In the genomic region with DNA sequence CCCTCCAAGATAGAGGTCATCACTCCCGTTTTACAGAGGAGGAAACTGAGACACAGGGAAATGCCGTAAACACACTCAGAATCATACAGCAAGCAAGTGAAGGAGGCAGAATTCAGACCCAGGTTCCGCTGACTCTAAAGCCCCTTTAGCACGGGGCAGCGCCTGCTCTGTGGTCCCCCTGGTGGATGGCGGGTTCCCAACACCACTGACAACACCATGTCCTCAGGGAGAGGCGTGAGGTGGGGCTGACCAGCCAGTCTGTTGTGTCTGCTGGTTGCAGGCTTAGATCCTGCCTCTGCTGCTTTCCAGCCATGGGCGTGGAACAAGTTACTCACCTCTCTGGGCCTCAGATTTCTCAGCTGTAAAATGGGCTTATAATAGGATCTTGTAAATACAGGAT, we compare ENCODE assay signal across 8 cellular contexts.
DNase-seq lines count a peak whose midpoint lies in the region; ATAC-seq, FAIRE-seq and TF ChIP-seq lines count a peak whose summit lies in the region.

No MANE protein-coding gene starts in this region.

- H3K9ac ChIP-seq in kidney (ENCODE audit: low read length in 2 of 2): no peak overlapping the region

- CTCF ChIA-PET in WTC11 (lab: Charles Lee): interaction anchor here (1.6 kb wide), 1 partner anchor 313 kb away, joined by 4 read pairs; no protein-coding TSS in a partner anchor

- H3K36me3 Mint-ChIP-seq in WTC11: no peaks in the 10 kb centered on the region

- H3K27ac ChIP-seq in kidney (ENCODE audit: low read depth in 2 of 2, low read length in 2 of 2): no peak overlapping the region

- no peaks in the 10 kb centered on the region for H3K9me3 Mint-ChIP-seq in WTC11

- POLR2A ChIA-PET in WTC11 (lab: Charles Lee): no interaction called here

- no peak overlapping the region for H3K4me3 Mint-ChIP-seq in WTC11

- no peaks in the 10 kb centered on the region for H3K4me1 ChIP-seq in kidney (ENCODE audit: control insufficient read depth in 1 of 2, insufficient read depth in 1 of 2, low read depth in 1 of 2, low read length in 2 of 2)

- peak; percentile 23 for DNase-seq in AG10803 (ENCODE audit: low read depth)
- no peak for DNase-seq in HFF-Myc (ENCODE audit: extremely low read depth, low read depth)
- DNase-seq in WTC11 (ENCODE audit: low spot score): peak; percentile 84
- DNase-seq in kidney: peak; percentile 70
- no peak for DNase-seq in NCI-H510A treated with DMSO at 0.1 percent for 48 hours (lab: John Stamatoyannopoulos, UW)

- FAIRE-seq in kidney (lab: Jason Lieb, UNC): no peak

- peak; percentile 95 for ATAC-seq in WTC11
- ATAC-seq in HG03439 (IDR thresholded peaks at IDR 0.05; ENCODE audit: unreplicated experiment): no peak
- no peak for ATAC-seq in HG03108 (IDR thresholded peaks at IDR 0.05; ENCODE audit: unreplicated experiment)
- ATAC-seq in HG03432 (IDR thresholded peaks at IDR 0.05; ENCODE audit: unreplicated experiment): no peak

- H3K27me3 Mint-ChIP-seq in WTC11 (ENCODE audit: low read depth): no peaks in the 10 kb centered on the region; the same call in 1 of the 2 replicates

- 0 out of 2 replicates have a peak, but pooled peaks cover 2% of the 10 kb centered on the region for H3K4me1 Mint-ChIP-seq in WTC11

- intact Hi-C loops in kidney (cut with DNase I): no loop called here

- H3K9me3 ChIP-seq in kidney (ENCODE audit: control insufficient read depth in 1 of 2, low read length in 2 of 2): no peaks in the 10 kb centered on the region

- no peaks in the 10 kb centered on the region for H3K36me3 ChIP-seq in kidney (ENCODE audit: control insufficient read depth in 1 of 2, insufficient read depth in 2 of 2, low read length in 2 of 2)

- no peak overlapping the region for H3K27ac Mint-ChIP-seq in WTC11

- TF ChIP-seq CTCF in AG10803 (conservative IDR thresholded peaks at IDR 0.05; ENCODE audit: low read length): peak; percentile 48
- TF ChIP-seq CTCF in HFF-Myc (IDR thresholded peaks at IDR 0.05; ENCODE audit: low read depth, low read length, missing control alignments): peak; percentile 66
- TF ChIP-seq CTCF in WTC11 (IDR thresholded peaks at IDR 0.05): peak; percentile 54
- peak; percentile 29 for TF ChIP-seq CTCF in kidney (IDR thresholded peaks at IDR 0.05; ENCODE audit: borderline replicate concordance, extremely low read depth, insufficient read depth)

- H3K4me3 ChIP-seq in AG10803 (ENCODE audit: low read length): no peak overlapping the region
- no peak overlapping the region for H3K4me3 ChIP-seq in HFF-Myc (replicated peaks; ENCODE audit: low read depth, low read length)
- H3K4me3 ChIP-seq in kidney (ENCODE audit: low read length in 2 of 2): no peak overlapping the region

TF ChIP-seq in WTC11, 78 proteins besides CTCF, POLR2A, EP300 and RAD21 (continues in another document):
- TF ChIP-seq FOXJ3 (CRISPR knock-in tag; IDR thresholded peaks at IDR 0.05; ENCODE audit: borderline replicate concordance) (no peak), IRF2 (CRISPR knock-in tag; IDR thresholded peaks at IDR 0.05; ENCODE audit: borderline replicate concordance, low read depth) (no peak), SMAD3 (CRISPR knock-in tag; IDR thresholded peaks at IDR 0.05; ENCODE audit: borderline replicate concordance) (no peak), ATF1 (CRISPR knock-in tag; IDR thresholded peaks at IDR 0.05) (no peak), TCF7 (CRISPR knock-in tag; IDR thresholded peaks at IDR 0.05; ENCODE audit: low read depth) (no peak), OVOL2 (CRISPR knock-in tag; IDR thresholded peaks at IDR 0.05; ENCODE audit: borderline replicate concordance) (no peak), ZNF423 (CRISPR knock-in tag; IDR thresholded peaks at IDR 0.05) (no peak), NR3C1 (CRISPR knock-in tag; conservative IDR thresholded peaks at IDR 0.05; ENCODE audit: low read depth) (no peak), JUN (CRISPR knock-in tag; IDR thresholded peaks at IDR 0.05) (no peak), PRRX2 (CRISPR knock-in tag; IDR thresholded peaks at IDR 0.05) (no peak), ZBTB21 (CRISPR knock-in tag; IDR thresholded peaks at IDR 0.05; ENCODE audit: borderline replicate concordance) (no peak), FOXK1 (CRISPR knock-in tag; IDR thresholded peaks at IDR 0.05) (no peak), GRHL2 (CRISPR knock-in tag; IDR thresholded peaks at IDR 0.05; ENCODE audit: insufficient replicate concordance, severe bottlenecking) (no peak), JAZF1 (CRISPR knock-in tag; IDR thresholded peaks at IDR 0.05) (no peak)
- TF ChIP-seq, protein P1, sequence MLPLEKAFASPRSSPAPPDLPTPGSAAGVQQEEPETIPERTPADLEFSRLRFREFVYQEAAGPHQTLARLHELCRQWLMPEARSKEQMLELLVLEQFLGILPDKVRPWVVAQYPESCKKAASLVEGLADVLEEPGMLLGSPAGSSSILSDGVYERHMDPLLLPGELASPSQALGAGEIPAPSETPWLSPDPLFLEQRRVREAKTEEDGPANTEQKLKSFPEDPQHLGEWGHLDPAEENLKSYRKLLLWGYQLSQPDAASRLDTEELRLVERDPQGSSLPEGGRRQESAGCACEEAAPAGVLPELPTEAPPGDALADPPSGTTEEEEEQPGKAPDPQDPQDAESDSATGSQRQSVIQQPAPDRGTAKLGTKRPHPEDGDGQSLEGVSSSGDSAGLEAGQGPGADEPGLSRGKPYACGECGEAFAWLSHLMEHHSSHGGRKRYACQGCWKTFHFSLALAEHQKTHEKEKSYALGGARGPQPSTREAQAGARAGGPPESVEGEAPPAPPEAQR (CRISPR knock-in tag; IDR thresholded peaks at IDR 0.05): no peak
- TF ChIP-seq, protein P2, sequence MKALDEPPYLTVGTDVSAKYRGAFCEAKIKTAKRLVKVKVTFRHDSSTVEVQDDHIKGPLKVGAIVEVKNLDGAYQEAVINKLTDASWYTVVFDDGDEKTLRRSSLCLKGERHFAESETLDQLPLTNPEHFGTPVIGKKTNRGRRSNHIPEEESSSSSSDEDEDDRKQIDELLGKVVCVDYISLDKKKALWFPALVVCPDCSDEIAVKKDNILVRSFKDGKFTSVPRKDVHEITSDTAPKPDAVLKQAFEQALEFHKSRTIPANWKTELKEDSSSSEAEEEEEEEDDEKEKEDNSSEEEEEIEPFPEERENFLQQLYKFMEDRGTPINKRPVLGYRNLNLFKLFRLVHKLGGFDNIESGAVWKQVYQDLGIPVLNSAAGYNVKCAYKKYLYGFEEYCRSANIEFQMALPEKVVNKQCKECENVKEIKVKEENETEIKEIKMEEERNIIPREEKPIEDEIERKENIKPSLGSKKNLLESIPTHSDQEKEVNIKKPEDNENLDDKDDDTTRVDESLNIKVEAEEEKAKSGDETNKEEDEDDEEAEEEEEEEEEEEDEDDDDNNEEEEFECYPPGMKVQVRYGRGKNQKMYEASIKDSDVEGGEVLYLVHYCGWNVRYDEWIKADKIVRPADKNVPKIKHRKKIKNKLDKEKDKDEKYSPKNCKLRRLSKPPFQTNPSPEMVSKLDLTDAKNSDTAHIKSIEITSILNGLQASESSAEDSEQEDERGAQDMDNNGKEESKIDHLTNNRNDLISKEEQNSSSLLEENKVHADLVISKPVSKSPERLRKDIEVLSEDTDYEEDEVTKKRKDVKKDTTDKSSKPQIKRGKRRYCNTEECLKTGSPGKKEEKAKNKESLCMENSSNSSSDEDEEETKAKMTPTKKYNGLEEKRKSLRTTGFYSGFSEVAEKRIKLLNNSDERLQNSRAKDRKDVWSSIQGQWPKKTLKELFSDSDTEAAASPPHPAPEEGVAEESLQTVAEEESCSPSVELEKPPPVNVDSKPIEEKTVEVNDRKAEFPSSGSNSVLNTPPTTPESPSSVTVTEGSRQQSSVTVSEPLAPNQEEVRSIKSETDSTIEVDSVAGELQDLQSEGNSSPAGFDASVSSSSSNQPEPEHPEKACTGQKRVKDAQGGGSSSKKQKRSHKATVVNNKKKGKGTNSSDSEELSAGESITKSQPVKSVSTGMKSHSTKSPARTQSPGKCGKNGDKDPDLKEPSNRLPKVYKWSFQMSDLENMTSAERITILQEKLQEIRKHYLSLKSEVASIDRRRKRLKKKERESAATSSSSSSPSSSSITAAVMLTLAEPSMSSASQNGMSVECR (CRISPR knock-in tag; IDR thresholded peaks at IDR 0.05; ENCODE audit: borderline replicate concordance): no peak
- TF ChIP-seq, protein P3, sequence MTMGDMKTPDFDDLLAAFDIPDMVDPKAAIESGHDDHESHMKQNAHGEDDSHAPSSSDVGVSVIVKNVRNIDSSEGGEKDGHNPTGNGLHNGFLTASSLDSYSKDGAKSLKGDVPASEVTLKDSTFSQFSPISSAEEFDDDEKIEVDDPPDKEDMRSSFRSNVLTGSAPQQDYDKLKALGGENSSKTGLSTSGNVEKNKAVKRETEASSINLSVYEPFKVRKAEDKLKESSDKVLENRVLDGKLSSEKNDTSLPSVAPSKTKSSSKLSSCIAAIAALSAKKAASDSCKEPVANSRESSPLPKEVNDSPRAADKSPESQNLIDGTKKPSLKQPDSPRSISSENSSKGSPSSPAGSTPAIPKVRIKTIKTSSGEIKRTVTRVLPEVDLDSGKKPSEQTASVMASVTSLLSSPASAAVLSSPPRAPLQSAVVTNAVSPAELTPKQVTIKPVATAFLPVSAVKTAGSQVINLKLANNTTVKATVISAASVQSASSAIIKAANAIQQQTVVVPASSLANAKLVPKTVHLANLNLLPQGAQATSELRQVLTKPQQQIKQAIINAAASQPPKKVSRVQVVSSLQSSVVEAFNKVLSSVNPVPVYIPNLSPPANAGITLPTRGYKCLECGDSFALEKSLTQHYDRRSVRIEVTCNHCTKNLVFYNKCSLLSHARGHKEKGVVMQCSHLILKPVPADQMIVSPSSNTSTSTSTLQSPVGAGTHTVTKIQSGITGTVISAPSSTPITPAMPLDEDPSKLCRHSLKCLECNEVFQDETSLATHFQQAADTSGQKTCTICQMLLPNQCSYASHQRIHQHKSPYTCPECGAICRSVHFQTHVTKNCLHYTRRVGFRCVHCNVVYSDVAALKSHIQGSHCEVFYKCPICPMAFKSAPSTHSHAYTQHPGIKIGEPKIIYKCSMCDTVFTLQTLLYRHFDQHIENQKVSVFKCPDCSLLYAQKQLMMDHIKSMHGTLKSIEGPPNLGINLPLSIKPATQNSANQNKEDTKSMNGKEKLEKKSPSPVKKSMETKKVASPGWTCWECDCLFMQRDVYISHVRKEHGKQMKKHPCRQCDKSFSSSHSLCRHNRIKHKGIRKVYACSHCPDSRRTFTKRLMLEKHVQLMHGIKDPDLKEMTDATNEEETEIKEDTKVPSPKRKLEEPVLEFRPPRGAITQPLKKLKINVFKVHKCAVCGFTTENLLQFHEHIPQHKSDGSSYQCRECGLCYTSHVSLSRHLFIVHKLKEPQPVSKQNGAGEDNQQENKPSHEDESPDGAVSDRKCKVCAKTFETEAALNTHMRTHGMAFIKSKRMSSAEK (CRISPR knock-in tag; IDR thresholded peaks at IDR 0.05; ENCODE audit: borderline replicate concordance): no peak

Comparison
In these comparisons a context has a peak if more than half of its experiments do, and no peak if none do; other contexts are left out.
1. DNase-seq: peak in AG10803 (single experiment), WTC11 (single experiment) and kidney (single experiment); none in HFF-Myc (single experiment) and NCI-H510A treated with DMSO at 0.1 percent for 48 hours (single experiment).
2. Peak in every context shown above with its lines, with median percentiles within 50 percentile points of each other: CTCF ChIP-seq.